19 cellular contexts compared by ENCODE assay signal in genomic region chr17:57268176-57268575, GRCh38. TPM values are rescaled to one million over a fixed set of nuclear protein-coding genes. Genes with fewer than 3 reads are reported as not detected.
DNase-seq lines count a peak whose midpoint lies in the region; ATAC-seq and TF ChIP-seq lines count a peak whose summit lies in the region.
"Had no signal": no experiment of that assay in that cellular context is flagged by ENCODE, and none has a peak within 500 bp of the region (broad histone marks: within the 10 kb centered on the region; RNA-seq: fewer than 3 reads in every experiment).

No MANE protein-coding gene starts in this region.

- no peak overlapping the region for H2BK12ac ChIP-seq in trophoblast cell (ENCODE audit: low read length)

- H3K4me1 Mint-ChIP-seq in activated T-helper 1 cell treated with anti-CD3 and anti-CD28 coated beads, Interleukin-12 subunit alpha, Interleukin-12 subunit beta, Interleukin-2, Interleukin-4 antibody, amounts not matched to agents 30 ng/mL and 10 ng/mL and 1 ng/mL, durations not matched to agents 14 hours and 24 hours and 36 hours (ENCODE audit: low read depth): peaks cover 67% of the 10 kb centered on the region

- H3K79me2 ChIP-seq in Loucy (ENCODE audit: insufficient read depth, low read length): peaks cover 100% of the 10 kb centered on the region
- H3K79me2 ChIP-seq in trophoblast cell (ENCODE audit: control insufficient read depth, insufficient read depth, low read length, poor library complexity): peaks cover 4% of the 10 kb centered on the region

- H3K4me2 ChIP-seq in Loucy (ENCODE audit: low read depth, low read length, poor library complexity, severe bottlenecking) (peak overlapping the region; percentile 59), trophoblast cell (ENCODE audit: low read length) (no peak overlapping the region)

- peak overlapping the region; percentile 15 for H3K4me3 ChIP-seq in Loucy (ENCODE audit: low read length, poor library complexity, severe bottlenecking)
- no peak overlapping the region for H3K4me3 ChIP-seq in trophoblast cell (ENCODE audit: low read depth, low read length)
- H3K4me3 ChIP-seq: GM23248, HAP-1 had no signal

- H3K23ac ChIP-seq in trophoblast cell (ENCODE audit: low read length): no peak overlapping the region

- H3K9me3 ChIP-seq in Loucy (ENCODE audit: insufficient read depth, low read depth, low read length) (no peaks in the 10 kb centered on the region), trophoblast cell (ENCODE audit: insufficient read depth, low read depth, low read length) (no peaks in the 10 kb centered on the region)
- H3K9me3 ChIP-seq: BE2C, HAP-1 had no signal

- H3K9me2 ChIP-seq in Loucy (replicated peaks; ENCODE audit: low read depth, low read length): no peaks in the 10 kb centered on the region

- peaks cover 90% of the 10 kb centered on the region for H3K36me3 ChIP-seq in Loucy (ENCODE audit: insufficient read depth, low read length)
- H3K36me3 ChIP-seq in trophoblast cell (ENCODE audit: control insufficient read depth in 1 of 2, insufficient read depth in 2 of 2, low read length in 2 of 2): peaks cover 19 to 37% of the 10 kb centered on the region in 2 experiments

- no peak overlapping the region for H2BK120ac ChIP-seq in trophoblast cell (ENCODE audit: insufficient read depth, low read length, poor library complexity)

- H3K4me1 ChIP-seq in Loucy (ENCODE audit: insufficient read depth, low read length, poor library complexity, severe bottlenecking) (peaks cover 64% of the 10 kb centered on the region), trophoblast cell (ENCODE audit: control insufficient read depth in 1 of 2, insufficient read depth in 2 of 2, low read length in 2 of 2) (peaks cover 20 to 28% of the 10 kb centered on the region in 2 experiments)

- no peak overlapping the region for H3K18ac ChIP-seq in trophoblast cell (ENCODE audit: low read length)

- no peaks in the 10 kb centered on the region for H3F3A ChIP-seq in Loucy (ENCODE audit: low read depth)

- TF ChIP-seq CTCF in Loucy (conservative IDR thresholded peaks at IDR 0.05; ENCODE audit: low read length): no peak

- H2BK5ac ChIP-seq in trophoblast cell (ENCODE audit: low read depth, low read length, poor library complexity): no peak overlapping the region

- H4K12ac ChIP-seq in trophoblast cell (ENCODE audit: low read depth, low read length): no peak overlapping the region

- H3K27ac ChIP-seq in trophoblast cell (ENCODE audit: low read depth, low read length): no peak overlapping the region
- H3K27ac ChIP-seq: GM23248, HL-60 had no signal

- H4K91ac ChIP-seq in trophoblast cell (ENCODE audit: low read depth, low read length): no peak overlapping the region

- no peak overlapping the region for H3K4me3 Mint-ChIP-seq in activated T-helper 1 cell treated with anti-CD3 and anti-CD28 coated beads, Interleukin-12 subunit alpha, Interleukin-12 subunit beta, Interleukin-2, Interleukin-4 antibody, amounts not matched to agents 30 ng/mL and 10 ng/mL and 1 ng/mL, durations not matched to agents 14 hours and 24 hours and 36 hours
- H3K4me3 Mint-ChIP-seq: CD8-positive, alpha-beta memory T cell had no signal

- H2AK5ac ChIP-seq in trophoblast cell (ENCODE audit: low read length): no peak overlapping the region

- no peak overlapping the region for H4K8ac ChIP-seq in trophoblast cell (ENCODE audit: low read depth, low read length)

- H3K27me3 ChIP-seq in Loucy (ENCODE audit: insufficient read depth, low read length, poor library complexity, severe bottlenecking): no peaks in the 10 kb centered on the region
- no peaks in the 10 kb centered on the region for H3K27me3 ChIP-seq in trophoblast cell (ENCODE audit: insufficient read depth, low read length)
- H3K27me3 ChIP-seq: BE2C had no signal

- H2AFZ ChIP-seq in Loucy (ENCODE audit: low read length) (no peak overlapping the region), trophoblast cell (ENCODE audit: insufficient read depth, low read length, poor library complexity) (no peak overlapping the region)
- H2AFZ ChIP-seq: GM23248 had no signal

- DNase-seq in islet precursor cell (peak; percentile 20), trophoblast cell (peak in 1 of 2 donors; percentile 17), SK-N-DZ (ENCODE audit: low spot score) (no peak), amygdala (lab: John Stamatoyannopoulos, UW) (no peak)
- DNase-seq in activated T-helper 1 cell treated with anti-CD3 and anti-CD28 coated beads, Interleukin-12 subunit alpha, Interleukin-12 subunit beta, Interleukin-2, Interleukin-4 antibody, amounts not matched to agents 30 ng/mL and 10 ng/mL and 1 ng/mL, durations not matched to agents 14 hours and 24 hours and 36 hours (ENCODE audit: low spot score): no peak
- DNase-seq: ACHN; BE2C; C1 segment of cervical spinal cord; CD4-positive, CD25-positive, alpha-beta regulatory T cell; CD8-positive, alpha-beta memory T cell; COR-L47; DMS153; DMS79; GF-D8; GM23248 had no signal

- ATAC-seq in HG03457 (IDR thresholded peaks at IDR 0.05; ENCODE audit: unreplicated experiment): no peak

- H3K9me3 Mint-ChIP-seq in activated T-helper 1 cell treated with anti-CD3 and anti-CD28 coated beads, Interleukin-12 subunit alpha, Interleukin-12 subunit beta, Interleukin-2, Interleukin-4 antibody, amounts not matched to agents 30 ng/mL and 10 ng/mL and 1 ng/mL, durations not matched to agents 14 hours and 24 hours and 36 hours: no peaks in the 10 kb centered on the region
- H3K9me3 Mint-ChIP-seq: CD4-positive, CD25-positive, alpha-beta regulatory T cell; CD8-positive, alpha-beta memory T cell had no signal

- H3K79me1 ChIP-seq in trophoblast cell (ENCODE audit: low read length): peaks cover 5% of the 10 kb centered on the region

- H3K9ac ChIP-seq in Loucy (ENCODE audit: low read depth, low read length, poor library complexity, severe bottlenecking) (no peak overlapping the region), trophoblast cell (ENCODE audit: low read length) (no peak overlapping the region)
- H3K9ac ChIP-seq: GM23248 had no signal

- peak overlapping the region; percentile 34 for H3K4ac ChIP-seq in trophoblast cell (ENCODE audit: low read depth, low read length)

- no peak overlapping the region for H3K27ac Mint-ChIP-seq in activated T-helper 1 cell treated with anti-CD3 and anti-CD28 coated beads, Interleukin-12 subunit alpha, Interleukin-12 subunit beta, Interleukin-2, Interleukin-4 antibody, amounts not matched to agents 30 ng/mL and 10 ng/mL and 1 ng/mL, durations not matched to agents 14 hours and 24 hours and 36 hours
- H3K27ac Mint-ChIP-seq: CD8-positive, alpha-beta memory T cell had no signal

- no CpG with 5 or more reads among the region's 8 CpGs for WGBS in trophoblast cell (ENCODE audit: extremely low coverage, insufficient coverage, insufficient read length)

- no peak overlapping the region for H3K14ac ChIP-seq in trophoblast cell (ENCODE audit: low read length)

- no peaks in the 10 kb centered on the region for H3K27me3 Mint-ChIP-seq in activated T-helper 1 cell treated with anti-CD3 and anti-CD28 coated beads, Interleukin-12 subunit alpha, Interleukin-12 subunit beta, Interleukin-2, Interleukin-4 antibody, amounts not matched to agents 30 ng/mL and 10 ng/mL and 1 ng/mL, durations not matched to agents 14 hours and 24 hours and 36 hours (ENCODE audit: insufficient read depth)
- H3K27me3 Mint-ChIP-seq: CD4-positive, CD25-positive, alpha-beta regulatory T cell; CD8-positive, alpha-beta memory T cell had no signal

- intact Hi-C loops in activated T-helper 1 cell treated with anti-CD3 and anti-CD28 coated beads, Interleukin-12 subunit alpha, Interleukin-12 subunit beta, Interleukin-2, Interleukin-4 antibody, amounts not matched to agents 30 ng/mL and 10 ng/mL and 1 ng/mL, durations not matched to agents 14 hours and 24 hours and 36 hours (cut with micrococcal nuclease): no loop called here

- peaks cover 77% of the 10 kb centered on the region for H3K36me3 Mint-ChIP-seq in activated T-helper 1 cell treated with anti-CD3 and anti-CD28 coated beads, Interleukin-12 subunit alpha, Interleukin-12 subunit beta, Interleukin-2, Interleukin-4 antibody, amounts not matched to agents 30 ng/mL and 10 ng/mL and 1 ng/mL, durations not matched to agents 14 hours and 24 hours and 36 hours (ENCODE audit: low read depth)

- peaks cover 97% of the 10 kb centered on the region for H4K20me1 ChIP-seq in Loucy (ENCODE audit: insufficient read depth, low read length, poor library complexity, severe bottlenecking)

RNA-seq across cellular contexts. Expression of gene MSI2, which starts 11.9 kb away (rescaled TPM):
- polyA plus RNA-seq in trophoblast cell (2013): 41.6 and 44.9 TPM in 2 replicates
- 24.2 and 32.3 TPM in 2 replicates for polyA plus RNA-seq in SK-N-DZ (2014; cell fraction: cytosol; rRNA removed)
- 19.7 and 28.7 TPM in 2 replicates for polyA plus RNA-seq in SK-N-DZ (2014; cell fraction: nucleus; rRNA removed)
- 272 and 278 TPM in 2 replicates for total RNA-seq in activated T-helper 1 cell treated with anti-CD3 and anti-CD28 coated beads, Interleukin-12 subunit alpha, Interleukin-12 subunit beta, Interleukin-2, Interleukin-4 antibody, amounts not matched to agents 30 ng/mL and 10 ng/mL and 1 ng/mL, durations not matched to agents 14 hours and 24 hours and 36 hours
